25 cellular contexts compared by ENCODE assay signal in genomic region chr15:100108346-100108745, GRCh38.
"Had no signal": no experiment of that assay in that cellular context is flagged by ENCODE, and none has a peak within 500 bp of the region (broad histone marks: within the 10 kb centered on the region; RNA-seq: fewer than 3 reads in every experiment).

No MANE protein-coding gene starts in this region.

- H3K9me3 ChIP-seq: breast epithelium, MG63, SJSA1 had no signal

- H3K27ac ChIP-seq: breast epithelium, SJSA1 had no signal

- DNase-seq: activated CD4-positive, alpha-beta T cell treated with anti-CD3 and anti-CD28 coated beads for 1 hour; activated CD4-positive, alpha-beta T cell treated with anti-CD3 and anti-CD28 coated beads, Interleukin-2, amount 10 ng/mL, durations not matched to agents 24 days and 14 days; activated CD4-positive, alpha-beta T cell treated with anti-CD3 and anti-CD28 coated beads, Interleukin-2, amount 50 U/mL, for 48 hours; activated CD8-positive, alpha-beta memory T cell treated with anti-CD3 and anti-CD28 coated beads, Interleukin-2, amount 10 ng/mL, durations not matched to agents 7 days and 5 days; activated gamma-delta T cell; activated naive CD4-positive, alpha-beta T cell treated with anti-CD3 and anti-CD28 coated beads for 36 hours; activated T-cell treated with anti-CD3 and anti-CD28 coated beads, Interleukin-2, amount 50 U/mL, for 24 hours; central memory CD4-positive, alpha-beta T cell; KG1; MG63; MV-4-11; NCI-H1092 treated with DMSO at 0.1 percent for 48 hours; NCI-H1436; NCI-H1694 treated with DMSO at 0.1 percent for 48 hours; NCI-H2029 treated with DMSO at 0.1 percent for 48 hours; NCI-H345; NCI-H510A; NCI-H526 treated with DMSO at 0.1 percent for 48 hours; NCI-H82; RPMI8226; SHP77; SW 1271 had no signal

- ATAC-seq: activated CD8-positive, alpha-beta memory T cell treated with anti-CD3 and anti-CD28 coated beads, Interleukin-2, amount 10 ng/mL, durations not matched to agents 7 days and 5 days; SK-N-SH treated with all-trans-retinoic acid at 6 μM for 48 hours had no signal

- H3K27me3 ChIP-seq: breast epithelium, MG63, SJSA1 had no signal

- H3K4me1 ChIP-seq: breast epithelium had no signal

- H3K4me3 ChIP-seq: breast epithelium, MG63, SJSA1 had no signal

- H3K36me3 ChIP-seq: breast epithelium, MG63, SJSA1 had no signal
